ENCODE assay signal across 24 cellular contexts in genomic region chr13:59951011-59951410, GRCh38.
"Had no signal": no experiment of that assay in that cellular context is flagged by ENCODE, and none has a peak within 500 bp of the region (broad histone marks: within the 10 kb centered on the region; RNA-seq: fewer than 3 reads in every experiment).

No MANE protein-coding gene starts in this region.

- H3K4me3 ChIP-seq: cardiac muscle cell had no signal

- H3K36me3 ChIP-seq: cardiac muscle cell had no signal

- H3K27me3 ChIP-seq: cardiac muscle cell had no signal

- H3K9me3 ChIP-seq: SK-N-SH had no signal

- DNase-seq: activated B cell treated with CpG ODN at 0.5 μM for 24 hours; activated CD4-positive, alpha-beta T cell treated with anti-CD3 and anti-CD28 coated beads for 1 hour; activated CD4-positive, alpha-beta T cell treated with anti-CD3 and anti-CD28 coated beads, Interleukin-2, amount 10 ng/mL, durations not matched to agents 24 days and 14 days; activated CD4-positive, alpha-beta T cell treated with anti-CD3 and anti-CD28 coated beads, Interleukin-2, amount 50 U/mL, for 48 hours; activated CD8-positive, alpha-beta memory T cell treated with anti-CD3 and anti-CD28 coated beads, Interleukin-2, amount 10 ng/mL, durations not matched to agents 7 days and 5 days; activated gamma-delta T cell; activated naive CD4-positive, alpha-beta T cell treated with anti-CD3 and anti-CD28 coated beads, Interleukin-2, amount 10 ng/mL, durations not matched to agents 7 days and 5 days; activated naive CD8-positive, alpha-beta T cell treated with anti-CD3 and anti-CD28 coated beads for 36 hours; activated T-cell treated with anti-CD3 and anti-CD28 coated beads, Interleukin-2, amount 50 U/mL, for 24 hours; anterior cingulate cortex; Karpas-422; NCI-H1048; NCI-H1930; NCI-H2171; NCI-H226; NCI-H526; NCI-H774; OCI-M1; RPMI8226; SK-N-SH; T-helper 1 cell had no signal

- ATAC-seq: activated CD8-positive, alpha-beta memory T cell treated with anti-CD3 and anti-CD28 coated beads, Interleukin-2, amount 10 ng/mL, durations not matched to agents 7 days and 5 days; Panc1; Right ventricle myocardium inferior had no signal

- H3K4me2 ChIP-seq: SK-N-SH had no signal

- H3K27ac ChIP-seq: cardiac muscle cell had no signal

- H3K9ac ChIP-seq: SK-N-SH had no signal
